In the genomic region with DNA sequence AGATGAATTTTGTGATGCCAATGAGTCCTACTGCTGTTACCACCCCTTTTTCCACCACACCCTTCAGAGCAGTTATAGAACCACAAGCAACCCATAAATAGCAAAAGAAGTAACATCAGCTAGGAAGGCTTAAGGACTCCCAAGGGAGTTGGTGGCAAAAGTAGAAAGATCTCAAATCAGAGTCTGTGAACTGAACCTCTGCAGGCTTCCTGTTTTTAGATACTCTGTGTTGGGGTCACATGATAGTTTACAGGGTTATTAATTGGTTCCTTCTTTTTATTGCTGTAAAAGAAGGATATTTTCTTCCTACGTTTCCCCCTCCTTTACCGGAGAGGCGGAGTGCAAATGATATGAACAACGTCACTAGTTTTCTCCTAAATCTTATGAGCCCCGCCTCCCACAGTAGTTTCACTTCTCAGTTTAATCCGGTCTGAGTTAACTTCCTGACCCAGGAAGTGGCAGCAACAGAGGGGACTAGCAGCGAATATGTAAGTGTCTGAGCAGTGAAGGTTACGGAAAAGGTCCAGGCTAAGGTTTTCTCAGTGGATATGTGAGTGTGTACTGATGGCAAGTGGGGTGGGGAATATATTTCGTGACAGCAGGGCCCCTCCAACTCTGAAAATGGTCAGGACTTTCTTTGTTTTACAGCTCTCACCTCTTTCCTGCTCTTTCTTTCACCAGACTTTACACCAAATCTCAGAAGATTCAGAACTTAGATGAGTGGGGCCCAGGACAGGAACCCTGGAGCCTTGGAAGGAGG, we compare ENCODE assay signal across 8 cellular contexts. TPM values are rescaled to one million over a fixed set of nuclear protein-coding genes. Genes with fewer than 3 reads are reported as not detected.
DNase-seq lines count a peak whose midpoint lies in the region; ATAC-seq and TF ChIP-seq lines count a peak whose summit lies in the region.

A gene with protein sequence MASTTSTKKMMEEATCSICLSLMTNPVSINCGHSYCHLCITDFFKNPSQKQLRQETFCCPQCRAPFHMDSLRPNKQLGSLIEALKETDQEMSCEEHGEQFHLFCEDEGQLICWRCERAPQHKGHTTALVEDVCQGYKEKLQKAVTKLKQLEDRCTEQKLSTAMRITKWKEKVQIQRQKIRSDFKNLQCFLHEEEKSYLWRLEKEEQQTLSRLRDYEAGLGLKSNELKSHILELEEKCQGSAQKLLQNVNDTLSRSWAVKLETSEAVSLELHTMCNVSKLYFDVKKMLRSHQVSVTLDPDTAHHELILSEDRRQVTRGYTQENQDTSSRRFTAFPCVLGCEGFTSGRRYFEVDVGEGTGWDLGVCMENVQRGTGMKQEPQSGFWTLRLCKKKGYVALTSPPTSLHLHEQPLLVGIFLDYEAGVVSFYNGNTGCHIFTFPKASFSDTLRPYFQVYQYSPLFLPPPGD (plus strand): TSS at position 435 of the 760 bp plus-strand sequence. CDS start 3,721 bp downstream, outside the sequence.

- peak within 1 kb of the TSS; percentile 92 for H3K27ac ChIP-seq in CD4-positive, CD25-positive, alpha-beta regulatory T cell (ENCODE audit: insufficient read depth, low read length, poor library complexity, severe bottlenecking)
- no peak within 1 kb of the TSS for H3K27ac ChIP-seq in cardiac muscle cell
- peak within 1 kb of the TSS; percentile 98 for H3K27ac ChIP-seq in vagina

- in situ Hi-C loops in SK-MEL-5 (cut with HindIII; ENCODE audit: low pct_unique_long_range_greater_than_20kb, low sequenced_read_pairs): no loop called here

- H3K27ac Mint-ChIP-seq in CD4-positive, CD25-positive, alpha-beta regulatory T cell: peak within 1 kb of the TSS; percentile 97 to 100 (median 99)
- peak within 1 kb of the TSS; percentile 94 to 99 for H3K27ac Mint-ChIP-seq in activated naive CD4-positive, alpha-beta T cell treated with anti-CD3 and anti-CD28 coated beads, Interleukin-2, amount 50 U/mL, for 72 hours

- H3K27me3 Mint-ChIP-seq in CD4-positive, CD25-positive, alpha-beta regulatory T cell: peaks cover 6% of the 10 kb centered on the region

- H3K4me3 Mint-ChIP-seq in CD4-positive, CD25-positive, alpha-beta regulatory T cell: peak within 1 kb of the TSS; percentile 95 to 100 (median 98)

- peak in 1 of 2 donors; percentile 95 for TF ChIP-seq POLR2A in vagina (IDR thresholded peaks at IDR 0.05)

- peaks cover 17% of the 10 kb centered on the region for H3K36me3 Mint-ChIP-seq in CD4-positive, CD25-positive, alpha-beta regulatory T cell
- peaks cover 70 to 90% of the 10 kb centered on the region in 2 donors for H3K36me3 Mint-ChIP-seq in activated naive CD4-positive, alpha-beta T cell treated with anti-CD3 and anti-CD28 coated beads, Interleukin-2, amount 50 U/mL, for 72 hours

- DNase-seq in CD4-positive, CD25-positive, alpha-beta regulatory T cell: peak; percentile 73 to 97 (median 85)
- peak; percentile 93 for DNase-seq in SK-MEL-5 (ENCODE audit: low read depth, low spot score)
- peak; percentile 64 to 75 for DNase-seq in activated naive CD4-positive, alpha-beta T cell treated with anti-CD3 and anti-CD28 coated beads, Interleukin-2, amount 50 U/mL, for 72 hours (ENCODE audit: low spot score in 2 of 2)
- peak; percentile 6 to 95 for DNase-seq in cardiac muscle cell (ENCODE audit: low read depth in 1 of 2, low spot score in 1 of 2)
- DNase-seq in pulmonary artery endothelial cell (ENCODE audit: low read depth, low spot score): peak; percentile 77
- DNase-seq in vagina (ENCODE audit: extremely low spot score in 2 of 2): peak in 1 of 2 donors; percentile 94

- H3K9me3 Mint-ChIP-seq in CD4-positive, CD25-positive, alpha-beta regulatory T cell: peaks cover 0 to 3% (median 0%) of the 10 kb centered on the region in 7 donors
- peaks cover 22 to 30% of the 10 kb centered on the region in 2 donors for H3K9me3 Mint-ChIP-seq in activated naive CD4-positive, alpha-beta T cell treated with anti-CD3 and anti-CD28 coated beads, Interleukin-2, amount 50 U/mL, for 72 hours

- peaks cover 11 to 83% (median 58%) of the 10 kb centered on the region in 4 donors for H3K4me1 Mint-ChIP-seq in CD4-positive, CD25-positive, alpha-beta regulatory T cell

- H3K36me3 ChIP-seq in CD4-positive, CD25-positive, alpha-beta regulatory T cell (ENCODE audit: control insufficient read depth, insufficient read depth, low read length): peaks cover 24% of the 10 kb centered on the region
- H3K36me3 ChIP-seq in cardiac muscle cell: no peaks in the 10 kb centered on the region
- H3K36me3 ChIP-seq in vagina: peaks cover 0 to 22% of the 10 kb centered on the region in 2 donors

- peak within 1 kb of the TSS; percentile 97 for H3K4me3 ChIP-seq in CD4-positive, CD25-positive, alpha-beta regulatory T cell (ENCODE audit: low read depth, low read length)
- H3K4me3 ChIP-seq in cardiac muscle cell (no peak within 1 kb of the TSS), vagina (peak within 1 kb of the TSS; percentile 59 to 71)

- TF ChIP-seq CTCF in cardiac muscle cell (IDR thresholded peaks at IDR 0.05; ENCODE audit: low read depth, low read length): no peak
- TF ChIP-seq CTCF in vagina (IDR thresholded peaks at IDR 0.05): no peak

- intact Hi-C loops in vagina (cut with DNase I): loop anchor here (1.0 kb wide), 1 partner anchor 32 kb away; no protein-coding TSS in a partner anchor

- no peaks in the 10 kb centered on the region for H3K9me3 ChIP-seq in CD4-positive, CD25-positive, alpha-beta regulatory T cell (ENCODE audit: control insufficient read depth in 2 of 2, low read length in 2 of 2)
- H3K9me3 ChIP-seq in cardiac muscle cell (ENCODE audit: low read depth) (no peaks in the 10 kb centered on the region), vagina (no peaks in the 10 kb centered on the region)

- H3K27me3 ChIP-seq in CD4-positive, CD25-positive, alpha-beta regulatory T cell (ENCODE audit: control insufficient read depth, insufficient read depth, low read length): no peaks in the 10 kb centered on the region
- H3K27me3 ChIP-seq in cardiac muscle cell: no peaks in the 10 kb centered on the region
- H3K27me3 ChIP-seq in vagina: no peaks in the 10 kb centered on the region

- ATAC-seq in CD4-positive, CD25-positive, alpha-beta regulatory T cell (ENCODE audit: low read depth in 2 of 2): peak; percentile 90 to 91
- ATAC-seq in GM19328 (IDR thresholded peaks at IDR 0.05; ENCODE audit: unreplicated experiment): peak; percentile 74
- peak; percentile 60 for ATAC-seq in HG03457 (IDR thresholded peaks at IDR 0.05; ENCODE audit: unreplicated experiment)
- peak; percentile 69 to 75 for ATAC-seq in activated naive CD4-positive, alpha-beta T cell treated with anti-CD3 and anti-CD28 coated beads, Interleukin-2, amount 50 U/mL, for 72 hours

- H3K4me1 ChIP-seq in CD4-positive, CD25-positive, alpha-beta regulatory T cell (ENCODE audit: control insufficient read depth, insufficient read depth, low read length, poor library complexity, severe bottlenecking): peaks cover 61% of the 10 kb centered on the region
- H3K4me1 ChIP-seq in cardiac muscle cell (ENCODE audit: low read depth) (peaks cover 5% of the 10 kb centered on the region), vagina (peaks cover 56% of the 10 kb centered on the region)

RNA-seq across cellular contexts. Expression of the gene that starts here (rescaled TPM):
- total RNA-seq in CD4-positive, CD25-positive, alpha-beta regulatory T cell: 22.9 TPM
- polyA plus RNA-seq in CD4-positive, CD25-positive, alpha-beta regulatory T cell: 10 to 100 TPM in 1 of 4 donors, 1 to 10 TPM in 3; 6.6 to 10.9 (median 8.4) TPM
- 15.0 and 15.7 TPM in 2 replicates for total RNA-seq in SK-MEL-5 (2014; rRNA removed; shearing (Covaris generic))
- 9.9 and 11.6 TPM in 2 replicates for polyA plus RNA-seq in SK-MEL-5 (2015; cell fraction: cytosol; rRNA removed)
- polyA plus RNA-seq in SK-MEL-5 (2015; cell fraction: nucleus; rRNA removed): 27.0 and 33.1 TPM in 2 replicates
- 10 to 100 TPM; 37.7 to 39.8 TPM for total RNA-seq in activated naive CD4-positive, alpha-beta T cell treated with anti-CD3 and anti-CD28 coated beads, Interleukin-2, amount 50 U/mL, for 72 hours
- total RNA-seq in cardiac muscle cell (0.11 and 0.12 TPM in 2 replicates), pulmonary artery endothelial cell (8.0 and 9.4 TPM in 2 replicates), vagina (8.1 TPM)
- polyA plus RNA-seq in cardiac muscle cell: 0.05 and 0.20 TPM in 2 replicates

Comparison
In these comparisons a context has a peak if more than half of its experiments do, and no peak if none do; other contexts are left out.
1. Peak in DNase-seq in cardiac muscle cell; RNA of the gene not detected or under 1 TPM.